In genomic region chrX:13398839-13399238, GRCh38 we compare ENCODE assay signal across 15 cellular contexts.
DNase-seq lines count a peak whose midpoint lies in the region; ATAC-seq and TF ChIP-seq lines count a peak whose summit lies in the region.
"Had no signal": no experiment of that assay in that cellular context is flagged by ENCODE, and none has a peak within 500 bp of the region (broad histone marks: within the 10 kb centered on the region; RNA-seq: fewer than 3 reads in every experiment).

No MANE protein-coding gene starts in this region.

- H3K36me3 ChIP-seq in PC-9 (ENCODE audit: low read depth) (no peaks in the 10 kb centered on the region), ascending aorta (no peaks in the 10 kb centered on the region), lower lobe of right lung (no peaks in the 10 kb centered on the region), thoracic aorta (no peaks in the 10 kb centered on the region), ovary (no peaks in the 10 kb centered on the region)
- H3K36me3 ChIP-seq: BLaER1, tibial nerve had no signal

- peak overlapping the region; percentile 99 for H3K27ac ChIP-seq in PC-9
- peak overlapping the region; percentile 59 to 65 for H3K27ac ChIP-seq in ascending aorta
- peak overlapping the region; percentile 24 for H3K27ac ChIP-seq in lower lobe of right lung
- H3K27ac ChIP-seq in thoracic aorta, result peak overlapping the region; percentile 76 to 80
- H3K27ac ChIP-seq in ovary, result no peak overlapping the region
- no peak overlapping the region for H3K27ac ChIP-seq in H9 (ENCODE audit: insufficient read length, low read depth, low read length)
- H3K27ac ChIP-seq: BLaER1 had no signal

- H3K4me3 ChIP-seq in PC-9 (no peak overlapping the region), ascending aorta (no peak overlapping the region), lower lobe of right lung (no peak overlapping the region), thoracic aorta (no peak overlapping the region), ovary (no peak overlapping the region)
- H3K4me3 ChIP-seq: BLaER1, tibial nerve had no signal

- peaks cover 31% of the 10 kb centered on the region for H3F3A ChIP-seq in PC-9 (ENCODE audit: insufficient read depth, low read depth)

- 0 out of 2 replicates have a peak, but pooled peaks cover 4% of the 10 kb centered on the region for H3K27me3 Mint-ChIP-seq in H9 (ENCODE audit: low read depth)

- no peak for TF ChIP-seq EP300 in ovary (IDR thresholded peaks at IDR 0.05)

- H3K9ac ChIP-seq in H9 (ENCODE audit: extremely low read depth, insufficient read length, low read length), result no peak overlapping the region
- H3K9ac ChIP-seq: BLaER1 had no signal

- POLR2A ChIA-PET in PC-9 (lab: Charles Lee; ENCODE audit: unreplicated experiment), result interaction anchor here (0.6 to 1.0 kb wide), 3 partner anchors 89 to 384 kb away, joined by 3 to 4 read pairs (median 3); no protein-coding TSS in a partner anchor

- H2BK20ac ChIP-seq in H9 (ENCODE audit: low read depth, low read length, poor library complexity, severe bottlenecking), result no peak overlapping the region

- no peaks in the 10 kb centered on the region for H3K23me2 ChIP-seq in H9 (ENCODE audit: insufficient read length, low read depth, low read length, poor library complexity, severe bottlenecking)

- no peak overlapping the region for H3K4me3 Mint-ChIP-seq in H9

- H3K9me3 ChIP-seq in PC-9 (ENCODE audit: insufficient read depth, low read depth) (peaks cover 9% of the 10 kb centered on the region; the same call in 1 of the 2 replicates), ascending aorta (no peaks in the 10 kb centered on the region), lower lobe of right lung (no peaks in the 10 kb centered on the region), thoracic aorta (no peaks in the 10 kb centered on the region), ovary (no peaks in the 10 kb centered on the region), H9 (ENCODE audit: control insufficient read depth, low read depth, low read length) (no peaks in the 10 kb centered on the region)
- H3K9me3 ChIP-seq: BLaER1, tibial nerve had no signal

- no peak overlapping the region for H2BK5ac ChIP-seq in H9 (ENCODE audit: insufficient read length, low read length)

- H4K20me1 ChIP-seq in PC-9 (ENCODE audit: insufficient read depth) (no peaks in the 10 kb centered on the region), H9 (ENCODE audit: control insufficient read depth, insufficient read depth, insufficient read length) (no peaks in the 10 kb centered on the region)
- H4K20me1 ChIP-seq: BLaER1 had no signal

- H3K9me2 ChIP-seq in PC-9 (ENCODE audit: insufficient read depth), result no peaks in the 10 kb centered on the region

- peaks cover 4 to 9% of the 10 kb centered on the region in 2 experiments; a peak in 3 of 4 replicates for H3K4me1 Mint-ChIP-seq in H9

- no peaks in the 10 kb centered on the region for H3K79me1 ChIP-seq in H9 (ENCODE audit: insufficient read depth, low read depth, low read length, poor library complexity, severe bottlenecking)

- intact Hi-C loops in PC-9 (cut with micrococcal nuclease; ENCODE audit: unreplicated experiment), result loop anchor here (1.0 kb wide), 11 partner anchors 65 to 585 kb away; no protein-coding TSS in a partner anchor
- intact Hi-C loops in ascending aorta (cut with DNase I), result loop anchor here (5.0 to 10.0 kb wide), 2 partner anchors 88 to 424 kb away; partner anchors contain the start of gene TMSB4X
- intact Hi-C loops in lower lobe of right lung (cut with DNase I), result no loop called here
- intact Hi-C loops in ovary (cut with DNase I), result no loop called here

- no peak overlapping the region for H2BK120ac ChIP-seq in H9 (ENCODE audit: low read depth, low read length, poor library complexity, severe bottlenecking)

- no peak overlapping the region for H2BK12ac ChIP-seq in H9 (ENCODE audit: insufficient read length, low read depth, low read length)

- H3K4ac ChIP-seq in H9 (ENCODE audit: low read depth, low read length), result no peak overlapping the region

- no peak overlapping the region for H3K14ac ChIP-seq in H9 (ENCODE audit: insufficient read depth, low read length)

- no peak overlapping the region for H2BK15ac ChIP-seq in H9 (ENCODE audit: low read depth, low read length)

- H3K79me2 ChIP-seq in PC-9 (ENCODE audit: low read depth) (no peaks in the 10 kb centered on the region), H9 (ENCODE audit: insufficient read depth, low read length) (no peaks in the 10 kb centered on the region)

- ATAC-seq in lower lobe of right lung (no peak), thoracic aorta (ENCODE audit: insufficient number of reproducible peaks, low FRiP score, low read depth) (no peak)

- no peak overlapping the region for H3K27ac Mint-ChIP-seq in H9

- DNase-seq in PC-9, result no peak
- no peak for DNase-seq in ascending aorta (ENCODE audit: low spot score in 2 of 2)
- no peak for DNase-seq in lower lobe of right lung
- no peak for DNase-seq in thoracic aorta (ENCODE audit: low spot score)
- DNase-seq in putamen (ENCODE audit: low spot score), result no peak
- no peak for DNase-seq in ovary
- no peak for DNase-seq in H9
- DNase-seq: activated CD4-positive, alpha-beta T cell treated with anti-CD3 and anti-CD28 coated beads, Interleukin-2, amount 50 U/mL, for 4 hours; activated T-cell treated with anti-CD3 and anti-CD28 coated beads, Interleukin-2, amount 50 U/mL, for 1 hour; NCI-H1048; NCI-H2107; NCI-H526; occipital lobe had no signal

- H3T11ph ChIP-seq in H9 (ENCODE audit: low read length), result no peak overlapping the region

- no peak overlapping the region for H3K23ac ChIP-seq in H9 (ENCODE audit: insufficient read length, low read depth, low read length)

- H4K5ac ChIP-seq in H9 (ENCODE audit: insufficient read length, low read depth, low read length), result no peak overlapping the region

- H4K91ac ChIP-seq in H9 (ENCODE audit: insufficient read length, low read depth, low read length), result no peak overlapping the region

- peaks cover 39% of the 10 kb centered on the region for H3K4me1 ChIP-seq in PC-9 (replicated peaks; ENCODE audit: insufficient read depth)
- peaks cover 0 to 7% of the 10 kb centered on the region in 2 donors for H3K4me1 ChIP-seq in ascending aorta
- peaks cover 7% of the 10 kb centered on the region for H3K4me1 ChIP-seq in lower lobe of right lung
- H3K4me1 ChIP-seq in thoracic aorta (ENCODE audit: control insufficient read depth in 1 of 2, low read depth in 2 of 2), result peaks cover 7 to 16% of the 10 kb centered on the region in 2 donors
- peaks cover 4% of the 10 kb centered on the region for H3K4me1 ChIP-seq in ovary (ENCODE audit: insufficient read depth)
- peaks cover 5% of the 10 kb centered on the region; the same call in 1 of the 2 replicates for H3K4me1 ChIP-seq in H9 (ENCODE audit: insufficient read depth, low read length)
- H3K4me1 ChIP-seq: BLaER1 had no signal

- H3K9me3 Mint-ChIP-seq in H9, result peaks cover 40 to 52% of the 10 kb centered on the region in 2 experiments

- no peak overlapping the region for H3K56ac ChIP-seq in H9 (ENCODE audit: insufficient read length, low read depth, low read length)

- no peak for TF ChIP-seq CTCF in PC-9 (conservative IDR thresholded peaks at IDR 0.05)
- no peak for TF ChIP-seq CTCF in ascending aorta (IDR thresholded peaks at IDR 0.05)
- TF ChIP-seq CTCF in lower lobe of right lung (IDR thresholded peaks at IDR 0.05), result no peak
- TF ChIP-seq CTCF in thoracic aorta (IDR thresholded peaks at IDR 0.05), result no peak
- TF ChIP-seq CTCF in ovary (IDR thresholded peaks at IDR 0.05), result no peak
- TF ChIP-seq CTCF in H9 (conservative IDR thresholded peaks at IDR 0.05), result no peak

- H3K18ac ChIP-seq in H9 (ENCODE audit: insufficient read length, low read depth, low read length), result no peak overlapping the region

- H4K8ac ChIP-seq in H9 (replicated peaks; ENCODE audit: insufficient read length, low read depth, low read length), result no peak overlapping the region

- TSS peak; percentile 99 for BruUV-seq in PC-9 (replicated peaks; lab: Mats Ljungman, UMichigan)

- H3K4me2 ChIP-seq in PC-9 (peak overlapping the region; percentile 52), H9 (ENCODE audit: insufficient read depth, insufficient read length, low read length) (no peak overlapping the region)
- H3K4me2 ChIP-seq: BLaER1 had no signal

- no peak for TF ChIP-seq POLR2A in ovary (IDR thresholded peaks at IDR 0.05)

- H3K27me3 ChIP-seq in PC-9 (ENCODE audit: insufficient read depth, low read depth) (no peaks in the 10 kb centered on the region), ascending aorta (no peaks in the 10 kb centered on the region), lower lobe of right lung (ENCODE audit: low read depth) (no peaks in the 10 kb centered on the region), thoracic aorta (replicated peaks; ENCODE audit: insufficient read depth) (no peaks in the 10 kb centered on the region), ovary (no peaks in the 10 kb centered on the region), H9 (ENCODE audit: insufficient read depth, low read length) (no peaks in the 10 kb centered on the region)

- H2AFZ ChIP-seq in PC-9 (no peak overlapping the region), H9 (ENCODE audit: low read length) (no peak overlapping the region)

- H2AK5ac ChIP-seq in H9 (ENCODE audit: insufficient read length, low read length), result no peak overlapping the region

- WGBS in ovary, 3 donors, result 32 to 66% (median 56%) methylated on average over 1 of the region's 1 CpG
- WGBS in H9 (ENCODE audit: extremely low coverage, insufficient read length, low lambda C conversion rate), result no CpG with 5 or more reads among the region's 1 CpG

- CTCF ChIA-PET in PC-9 (lab: Charles Lee), result interaction anchor here (0.7 to 1.0 kb wide), 2 partner anchors 89 to 452 kb away, joined by 3 read pairs; no protein-coding TSS in a partner anchor

- H3K36me3 Mint-ChIP-seq in H9 (ENCODE audit: insufficient read depth in 1 of 3, low read depth in 3 of 3), result peaks cover 0 to 5% (median 5%) of the 10 kb centered on the region in 3 experiments; a peak in 4 of 7 replicates

Comparison
In these comparisons a context has a peak if more than half of its experiments do, and no peak if none do; other contexts are left out.
1. H3K27ac ChIP-seq: peak in PC-9 (single experiment), ascending aorta (2 of 2), lower lobe of right lung (single experiment) and thoracic aorta (2 of 2); none in ovary (0 of 2) and H9 (single experiment).
2. intact Hi-C loops: an anchor here in PC-9 (1.0 kb wide) and ascending aorta (5.0 to 10.0 kb wide); none called in lower lobe of right lung and ovary.